Comparison of ENCODE assay signal across 8 cellular contexts in the genomic region with DNA sequence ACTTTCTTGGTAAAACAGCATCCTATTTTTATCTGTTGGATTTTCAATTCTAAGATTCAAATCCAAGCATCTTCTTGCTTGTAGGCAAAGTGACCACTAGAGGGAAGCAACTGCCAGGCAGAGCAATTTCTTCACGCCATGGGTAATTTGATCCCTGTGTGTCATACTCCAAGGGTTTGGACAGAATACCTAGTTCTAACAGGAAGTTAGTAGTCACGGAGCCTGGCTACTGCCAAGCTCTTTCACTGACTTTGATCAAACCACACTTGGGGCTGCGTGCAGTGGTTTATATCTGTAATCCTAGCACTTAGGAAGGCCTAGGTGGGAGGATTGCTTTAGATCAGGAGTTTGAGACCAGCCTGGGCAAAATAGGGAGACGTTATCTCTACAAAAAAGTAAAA.
DNase-seq lines count a peak whose midpoint lies in the region; ATAC-seq, FAIRE-seq and TF ChIP-seq lines count a peak whose summit lies in the region.

No MANE protein-coding gene starts in this region.

- H3K79me2 ChIP-seq in GM12878 (ENCODE audit: control insufficient read depth, insufficient read depth, low read length) (no peaks in the 10 kb centered on the region), smooth muscle cell (ENCODE audit: low read depth) (no peaks in the 10 kb centered on the region)

- SMC1A ChIA-PET in GM12878 (lab: Charles Lee; ENCODE audit: uncharacterized antibody, unreplicated experiment), result interaction anchor here (0.7 to 1.5 kb wide), 3 partner anchors 8 to 1299 kb away, joined by 3 to 4 read pairs (median 3); no protein-coding TSS in a partner anchor

- no peak for TF ChIP-seq POLR2A in GM12878 (IDR thresholded peaks at IDR 0.05; ENCODE audit: low read depth, low read length)

- ATAC-seq in GM12878, result peak; percentile 66
- no peak for ATAC-seq in GM19328 (IDR thresholded peaks at IDR 0.05; ENCODE audit: unreplicated experiment)
- ATAC-seq in T-helper 17 cell, result no peak

- H3K9ac ChIP-seq in GM12878 (ENCODE audit: control insufficient read depth, insufficient read depth, low read length) (no peak overlapping the region), smooth muscle cell (ENCODE audit: low read depth) (peak overlapping the region; percentile 10)

- TF ChIP-seq RAD21 in GM12878 (IDR thresholded peaks at IDR 0.05; ENCODE audit: insufficient read depth, low read depth, low read length), result peak; percentile 69

- no TSS peak for BruUV-seq in GM12878 (replicated peaks; lab: Mats Ljungman, UMichigan)

- no peak overlapping the region for H3K27ac Mint-ChIP-seq in T-helper 17 cell

- no peak overlapping the region for H3K4me3 Mint-ChIP-seq in T-helper 17 cell

- no peaks in the 10 kb centered on the region for H3K27me3 ChIP-seq in GM12878 (replicated peaks in 1 of 2; ENCODE audit: control insufficient read depth in 2 of 2, insufficient read depth in 2 of 2, low read length in 1 of 2)
- no peaks in the 10 kb centered on the region for H3K27me3 ChIP-seq in iPS DF 6.9 (ENCODE audit: control insufficient read depth, insufficient read depth, low read length)
- no peaks in the 10 kb centered on the region for H3K27me3 ChIP-seq in smooth muscle cell (ENCODE audit: low read depth)

- H3K4me1 ChIP-seq in GM12878 (ENCODE audit: control insufficient read depth, insufficient read depth, low read length), result no peaks in the 10 kb centered on the region
- peaks cover 3% of the 10 kb centered on the region for H3K4me1 ChIP-seq in iPS DF 6.9 (ENCODE audit: control insufficient read depth, insufficient read depth, low read length)
- peaks cover 35% of the 10 kb centered on the region for H3K4me1 ChIP-seq in smooth muscle cell (ENCODE audit: low read depth)

- 0 out of 2 replicates have a peak overlapping the region, but pooled peaks have one; percentile 23 for H2AFZ ChIP-seq in GM12878 (ENCODE audit: control insufficient read depth, low read depth, low read length)
- no peak overlapping the region for H2AFZ ChIP-seq in smooth muscle cell (ENCODE audit: low read depth)

- TF ChIP-seq EP300 in GM12878 (IDR thresholded peaks at IDR 0.05; ENCODE audit: borderline replicate concordance in 1 of 2, control insufficient read depth in 1 of 2, low read depth in 2 of 2, low read length in 2 of 2), result no peak

- H3K4me1 Mint-ChIP-seq in T-helper 17 cell, result no peaks in the 10 kb centered on the region

- peaks cover 35% of the 10 kb centered on the region for H3K27me3 Mint-ChIP-seq in T-helper 17 cell

- peak; percentile 62 to 65 (median 65) for TF ChIP-seq CTCF in GM12878 (IDR thresholded peaks at IDR 0.05 in 2 of 3, conservative IDR thresholded peaks at IDR 0.05 in 1 of 3; ENCODE audit: control insufficient read depth in 2 of 3, extremely low read depth in 1 of 3, insufficient read depth in 1 of 3, low read depth in 3 of 3, low read length in 3 of 3)
- peak; percentile 94 for TF ChIP-seq CTCF in smooth muscle cell (IDR thresholded peaks at IDR 0.05; ENCODE audit: borderline replicate concordance, insufficient read depth, poor library complexity, severe bottlenecking)

- CTCF ChIA-PET in GM12878 (lab: Yijun Ruan, JAX), result interaction anchor here (0.9 to 3.8 kb wide), 10 partner anchors 9 to 1072 kb away, joined by 3 to 26 read pairs (median 8); no protein-coding TSS in a partner anchor

- intact Hi-C loops in GM12878 (cut with micrococcal nuclease; ENCODE audit: unreplicated experiment), result loop anchor here (5.0 to 10.0 kb wide), 5 partner anchors 293 to 1056 kb away; no protein-coding TSS in a partner anchor

- H3K9me3 ChIP-seq in GM12878 (replicated peaks; ENCODE audit: control insufficient read depth, insufficient read depth, low read length) (no peaks in the 10 kb centered on the region), iPS DF 6.9 (ENCODE audit: control insufficient read depth, insufficient read depth, low read length) (no peaks in the 10 kb centered on the region), smooth muscle cell (replicated peaks; ENCODE audit: low read depth) (no peaks in the 10 kb centered on the region), T-helper 17 cell (ENCODE audit: control insufficient read depth, low read length, poor library complexity, severe bottlenecking) (no peaks in the 10 kb centered on the region)

- 0% methylated on average over 4 of the region's 4 CpGs for WGBS in GM12878 (ENCODE audit: insufficient coverage, insufficient replicate concordance, low lambda C conversion rate, missing lambda C conversion rate)
- no CpG with 5 or more reads among the region's 4 CpGs for whole genome bisulfite sequencing in iPS DF 6.9 (ENCODE audit: insufficient coverage, insufficient read length)
- 2% methylated on average over 4 of the region's 4 CpGs for WGBS in smooth muscle cell (ENCODE audit: low lambda C conversion rate)

- H3K36me3 ChIP-seq in GM12878 (ENCODE audit: control insufficient read depth in 2 of 2, insufficient read depth in 2 of 2, low read length in 1 of 2) (no peaks in the 10 kb centered on the region), iPS DF 6.9 (ENCODE audit: control insufficient read depth, insufficient read depth, low read length) (no peaks in the 10 kb centered on the region), smooth muscle cell (ENCODE audit: low read depth) (no peaks in the 10 kb centered on the region)

- H3K4me2 ChIP-seq in GM12878 (ENCODE audit: control insufficient read depth, insufficient read depth), result no peak overlapping the region
- no peak overlapping the region for H3K4me2 ChIP-seq in smooth muscle cell

- no peaks in the 10 kb centered on the region for H3K36me3 Mint-ChIP-seq in T-helper 17 cell (ENCODE audit: low read depth)

- H3F3A ChIP-seq in smooth muscle cell (ENCODE audit: low read depth), result peaks cover 14% of the 10 kb centered on the region

- FAIRE-seq in HTR-8/SVneo (lab: Jason Lieb, UNC) (no peak), GM12878 (lab: Jason Lieb, UNC) (no peak)

- no peak overlapping the region for H3K27ac ChIP-seq in GM12878 (ENCODE audit: control insufficient read depth, insufficient read depth)
- H3K27ac ChIP-seq in iPS DF 6.9 (ENCODE audit: low read length), result no peak overlapping the region
- peak overlapping the region; percentile 91 for H3K27ac ChIP-seq in smooth muscle cell (ENCODE audit: low read depth)

- in situ Hi-C loops in G401 (cut with HindIII; ENCODE audit: low sequenced_read_pairs), result no loop called here
- in situ Hi-C loops in GM12878 (cut with MboI), result loop anchor here (5.0 to 10.0 kb wide), 2 partner anchors 573 to 1056 kb away; no protein-coding TSS in a partner anchor

- H3K4me3 ChIP-seq in GM12878, result no peak overlapping the region
- H3K4me3 ChIP-seq in iPS DF 6.9 (ENCODE audit: low read length), result no peak overlapping the region
- no peak overlapping the region for H3K4me3 ChIP-seq in smooth muscle cell

- H4K20me1 ChIP-seq in GM12878 (ENCODE audit: control insufficient read depth, insufficient read depth), result no peaks in the 10 kb centered on the region
- H4K20me1 ChIP-seq in smooth muscle cell (ENCODE audit: low read depth), result no peaks in the 10 kb centered on the region

- RAD21 ChIA-PET in GM12878 (lab: Charles Lee; ENCODE audit: unreplicated experiment), result interaction anchor here (1.4 kb wide), 1 partner anchor 1070 kb away, joined by 3 read pairs; no protein-coding TSS in a partner anchor

- DNase-seq in G401 (ENCODE audit: low spot score) (peak; percentile 48), HTR-8/SVneo (ENCODE audit: insufficient read length, low spot score) (peak; percentile 72), NCI-H526 treated with DMSO at 0.1 percent for 48 hours (lab: John Stamatoyannopoulos, UW) (peak; percentile 60), GM12878 (ENCODE audit: low read depth, low spot score) (peak; percentile 5), iPS DF 6.9 (ENCODE audit: low read depth, low spot score) (peak; percentile 75), smooth muscle cell (lab: John Stamatoyannopoulos, UW; ENCODE audit: unreplicated experiment) (no peak), T-helper 17 cell (no peak)

- POLR2A ChIA-PET in GM12878 (lab: Charles Lee), result no interaction called here

TF ChIP-seq in GM12878, 131 proteins besides CTCF, POLR2A, EP300 and RAD21:
- peak; percentile 49; the same call in 1 of the 2 replicates for TF ChIP-seq SMC3 (IDR thresholded peaks at IDR 0.05; ENCODE audit: borderline replicate concordance, low read length)
- no peak for TF ChIP-seq TCF12 (IDR thresholded peaks at IDR 0.05; ENCODE audit: low read depth, low read length)
- TF ChIP-seq, protein P1, sequence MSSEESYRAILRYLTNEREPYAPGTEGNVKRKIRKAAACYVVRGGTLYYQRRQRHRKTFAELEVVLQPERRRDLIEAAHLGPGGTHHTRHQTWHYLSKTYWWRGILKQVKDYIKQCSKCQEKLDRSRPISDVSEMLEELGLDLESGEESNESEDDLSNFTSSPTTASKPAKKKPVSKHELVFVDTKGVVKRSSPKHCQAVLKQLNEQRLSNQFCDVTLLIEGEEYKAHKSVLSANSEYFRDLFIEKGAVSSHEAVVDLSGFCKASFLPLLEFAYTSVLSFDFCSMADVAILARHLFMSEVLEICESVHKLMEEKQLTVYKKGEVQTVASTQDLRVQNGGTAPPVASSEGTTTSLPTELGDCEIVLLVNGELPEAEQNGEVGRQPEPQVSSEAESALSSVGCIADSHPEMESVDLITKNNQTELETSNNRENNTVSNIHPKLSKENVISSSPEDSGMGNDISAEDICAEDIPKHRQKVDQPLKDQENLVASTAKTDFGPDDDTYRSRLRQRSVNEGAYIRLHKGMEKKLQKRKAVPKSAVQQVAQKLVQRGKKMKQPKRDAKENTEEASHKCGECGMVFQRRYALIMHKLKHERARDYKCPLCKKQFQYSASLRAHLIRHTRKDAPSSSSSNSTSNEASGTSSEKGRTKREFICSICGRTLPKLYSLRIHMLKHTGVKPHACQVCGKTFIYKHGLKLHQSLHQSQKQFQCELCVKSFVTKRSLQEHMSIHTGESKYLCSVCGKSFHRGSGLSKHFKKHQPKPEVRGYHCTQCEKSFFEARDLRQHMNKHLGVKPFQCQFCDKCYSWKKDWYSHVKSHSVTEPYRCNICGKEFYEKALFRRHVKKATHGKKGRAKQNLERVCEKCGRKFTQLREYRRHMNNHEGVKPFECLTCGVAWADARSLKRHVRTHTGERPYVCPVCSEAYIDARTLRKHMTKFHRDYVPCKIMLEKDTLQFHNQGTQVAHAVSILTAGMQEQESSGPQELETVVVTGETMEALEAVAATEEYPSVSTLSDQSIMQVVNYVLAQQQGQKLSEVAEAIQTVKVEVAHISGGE (CRISPR knock-in tag; IDR thresholded peaks at IDR 0.05), result no peak
- TF ChIP-seq SREBF2 (IDR thresholded peaks at IDR 0.05; ENCODE audit: low read length), result no peak
- TF ChIP-seq TCF7 (IDR thresholded peaks at IDR 0.05; ENCODE audit: borderline replicate concordance), result no peak
- no peak for TF ChIP-seq YY1 (IDR thresholded peaks at IDR 0.05; ENCODE audit: low read depth, low read length)
- peak; percentile 79 for TF ChIP-seq PAX5 (IDR thresholded peaks at IDR 0.05; ENCODE audit: borderline replicate concordance, low read depth, low read length)

Comparison
In these comparisons a context has a peak if more than half of its experiments do, and no peak if none do; other contexts are left out.
1. DNase-seq: peak in G401 (single experiment), HTR-8/SVneo (single experiment), NCI-H526 treated with DMSO at 0.1 percent for 48 hours (single experiment), GM12878 (single experiment) and iPS DF 6.9 (single experiment); none in smooth muscle cell (single experiment) and T-helper 17 cell (0 of 3).